Comparison of ENCODE assay signal across 10 cellular contexts in the genomic region with DNA sequence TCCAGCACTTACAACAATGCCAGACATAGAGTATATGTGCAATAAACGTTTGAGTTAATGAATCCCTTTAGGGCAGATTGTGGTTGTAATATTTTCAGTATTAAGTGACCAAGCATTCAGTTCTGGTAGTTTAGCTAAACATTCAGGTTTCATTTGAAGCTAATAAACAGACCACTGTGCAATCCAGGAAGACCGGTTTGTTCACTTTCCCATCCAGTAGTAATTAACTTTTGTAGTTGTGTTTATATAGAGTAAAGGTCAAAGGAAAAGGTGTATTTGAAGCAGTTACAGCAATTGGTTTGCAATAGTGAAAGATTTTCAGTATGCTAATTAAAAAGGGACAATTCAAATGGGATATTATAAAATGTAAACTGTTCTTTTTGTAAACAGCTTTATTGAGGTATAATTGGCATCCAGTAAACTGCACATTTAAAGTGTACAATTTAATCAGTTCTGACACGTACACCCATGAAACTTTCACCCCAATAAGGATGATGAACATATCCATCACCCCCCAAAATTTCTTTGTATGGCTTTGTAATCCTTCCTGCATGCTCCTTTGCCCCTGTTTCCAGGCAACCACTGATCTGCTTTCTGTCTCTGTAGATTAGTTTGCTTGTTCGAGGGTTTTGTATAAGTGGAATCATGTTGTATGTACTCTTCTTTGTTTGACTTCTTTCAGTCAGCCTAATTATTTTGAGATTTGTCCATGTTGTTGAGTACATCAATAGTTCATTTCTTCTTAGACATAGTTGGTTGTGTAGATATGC. TPM values are rescaled to one million over a fixed set of nuclear protein-coding genes. Genes with fewer than 3 reads are reported as not detected.
A peak's percentile ranks its signal among the peaks of the same experiment; 100 is the strongest.
DNase-seq lines count a peak whose midpoint lies in the region; ATAC-seq, FAIRE-seq and TF ChIP-seq lines count a peak whose summit lies in the region.
"Had no signal": no experiment of that assay in that cellular context is flagged by ENCODE, and none has a peak within 500 bp of the region (broad histone marks: within the 10 kb centered on the region; RNA-seq: fewer than 3 reads in every experiment).

No MANE protein-coding gene starts in this region.

- peaks cover 43% of the 10 kb centered on the region for H3K79me2 ChIP-seq in keratinocyte (ENCODE audit: control insufficient read depth, insufficient read depth, low read length)

- peak overlapping the region; percentile 67 for H3K4me2 ChIP-seq in keratinocyte (ENCODE audit: control insufficient read depth, extremely low read depth, insufficient read depth, low read depth, low read length)

- H3K27me3 ChIP-seq in keratinocyte (ENCODE audit: control insufficient read depth, extremely low read depth, insufficient read depth, low read length) (no peaks in the 10 kb centered on the region), small intestine (ENCODE audit: control insufficient read depth in 2 of 2, insufficient read depth in 2 of 2, low read length in 2 of 2) (no peaks in the 10 kb centered on the region)

- no peak overlapping the region for H2AFZ ChIP-seq in keratinocyte (ENCODE audit: control insufficient read depth, low read length)

- no peak overlapping the region for H3K9ac ChIP-seq in keratinocyte (ENCODE audit: control insufficient read depth, extremely low read depth, insufficient read depth, low read length)

- no peaks in the 10 kb centered on the region for H3K9me1 ChIP-seq in keratinocyte (ENCODE audit: control insufficient read depth, extremely low read depth, insufficient read depth, low read length)

- peak; percentile 63 for DNase-seq in HPDE6-E6E7 (ENCODE audit: extremely low spot score)
- DNase-seq in NCI-H69 (lab: John Stamatoyannopoulos, UW), result peak; percentile 76
- peak; percentile 7 for DNase-seq in keratinocyte (ENCODE audit: low read depth, low spot score)
- DNase-seq in small intestine, result peak; percentile 91
- DNase-seq in NK-92 treated with Interleukin-12 subunit alpha and Interleukin-12 subunit beta, amount 100 ng/mL, for 24 hours (lab: John Stamatoyannopoulos, UW), result no peak
- no peak for DNase-seq in stimulated activated CD8-positive, alpha-beta memory T cell treated with anti-CD3 and anti-CD28 coated beads, Interleukin-4, amount 100 ng/mL, for 48 hours

- H3K9me3 ChIP-seq in keratinocyte (ENCODE audit: control insufficient read depth, low read depth, low read length) (no peaks in the 10 kb centered on the region), small intestine (ENCODE audit: control insufficient read depth, low read depth) (no peaks in the 10 kb centered on the region)

- no peaks in the 10 kb centered on the region for H3K36me3 ChIP-seq in keratinocyte (ENCODE audit: control insufficient read depth in 2 of 2, extremely low read depth in 1 of 2, insufficient read depth in 2 of 2, low read length in 2 of 2)
- H3K36me3 ChIP-seq in small intestine (ENCODE audit: control insufficient read depth in 2 of 2, insufficient read depth in 2 of 2, low read length in 2 of 2), result peaks cover 0 to 1% of the 10 kb centered on the region in 2 donors

- H3K27ac ChIP-seq in keratinocyte (ENCODE audit: control insufficient read depth, insufficient read depth, low read length) (peak overlapping the region; percentile 56), small intestine (ENCODE audit: low read depth in 1 of 2, low read length in 1 of 2) (peak overlapping the region; percentile 71 to 76)
- H3K27ac ChIP-seq: SK-N-MC had no signal

- peaks cover 34% of the 10 kb centered on the region for H3K4me1 ChIP-seq in keratinocyte (ENCODE audit: control insufficient read depth, extremely low read depth, insufficient read depth, low read length)
- H3K4me1 ChIP-seq in small intestine (ENCODE audit: control insufficient read depth in 2 of 2, insufficient read depth in 1 of 2, low read depth in 1 of 2, low read length in 1 of 2), result peaks cover 3 to 4% of the 10 kb centered on the region in 2 donors

- no peak for TF ChIP-seq CTCF in keratinocyte (optimal IDR thresholded peaks at IDR 0.05 in 1 of 3, IDR thresholded peaks at IDR 0.05 in 1 of 3, conservative IDR thresholded peaks at IDR 0.05 in 1 of 3; ENCODE audit: extremely low read depth in 1 of 3, insufficient read depth in 2 of 3, low read length in 3 of 3)

- H3K4me3 ChIP-seq in keratinocyte (ENCODE audit: control insufficient read depth in 2 of 3, extremely low read depth in 1 of 3, insufficient read depth in 2 of 3, low read depth in 1 of 3, low read length in 3 of 3) (no peak overlapping the region), small intestine (ENCODE audit: low read depth in 1 of 2, low read length in 2 of 2) (no peak overlapping the region)
- H3K4me3 ChIP-seq: SK-N-MC had no signal

- dilution Hi-C loops in keratinocyte (cut with MboI; ENCODE audit: extremely low pct_ligation_motif_present, low sequenced_read_pairs), result no loop called here

- WGBS in small intestine, 3 donors, result 12 to 40% (median 33%) methylated on average over 4 of the region's 4 CpGs

- FAIRE-seq in keratinocyte (lab: Jason Lieb, UNC), result peak; percentile 86
- FAIRE-seq in small intestine (lab: Jason Lieb, UNC), result peak; percentile 79

- no peaks in the 10 kb centered on the region for H4K20me1 ChIP-seq in keratinocyte (ENCODE audit: control insufficient read depth, extremely low read depth, insufficient read depth, low read length)

- ATAC-seq in HG02642 (IDR thresholded peaks at IDR 0.05; ENCODE audit: poor library complexity, unreplicated experiment) (no peak), HG02840 (IDR thresholded peaks at IDR 0.05; ENCODE audit: low FRiP score, unreplicated experiment) (no peak)
- ATAC-seq: activated naive CD4-positive, alpha-beta T cell treated with anti-CD3 and anti-CD28 coated beads, Interleukin-2, amount 50 U/mL, for 72 hours had no signal

RNA-seq across cellular contexts. Expression of a gene that starts 26.2 kb away (rescaled TPM):
- polyA plus RNA-seq in keratinocyte (10.2 to 12.1 TPM (median 10.6 TPM) in 3 replicates), small intestine (10 to 100 TPM in 1 of 3 donors, 1 to 10 TPM in 2; 3.1 to 13.4 (median 5.4) TPM)
- polyA plus RNA-seq in keratinocyte (2011; ENCODE audit: low read depth), result 15.5 TPM
- polyA plus RNA-seq in keratinocyte (2011; cell fraction: cytosol; rRNA removed), result 8.5 and 12.2 TPM in 2 replicates
- polyA plus RNA-seq in keratinocyte (2011; cell fraction: nucleus; rRNA removed), result 32.3 and 42.5 TPM in 2 replicates
- polyA plus RNA-seq in keratinocyte (2012; ENCODE audit: low replicate concordance), result 7.1 and 9.9 TPM in 2 replicates
- polyA minus RNA-seq in keratinocyte, result 31.4 to 52.6 TPM (median 32.0 TPM) in 3 replicates
- polyA minus RNA-seq in keratinocyte (2011; cell fraction: cytosol; rRNA and poly(A)+ RNA removed), result 11.7 TPM
- 31.1 and 71.7 TPM in 2 replicates for polyA minus RNA-seq in keratinocyte (2011; cell fraction: nucleus; rRNA and poly(A)+ RNA removed)

Comparison
In these comparisons a context has a peak if more than half of its experiments do, and no peak if none do; other contexts are left out.
1. DNase-seq: peak in HPDE6-E6E7 (single experiment), NCI-H69 (single experiment), keratinocyte (single experiment) and small intestine (single experiment); none in NK-92 treated with Interleukin-12 subunit alpha and Interleukin-12 subunit beta, amount 100 ng/mL, for 24 hours (single experiment) and stimulated activated CD8-positive, alpha-beta memory T cell treated with anti-CD3 and anti-CD28 coated beads, Interleukin-4, amount 100 ng/mL, for 48 hours (single experiment).